In genomic region chr21:25283720-25284119, GRCh38 we compare ENCODE assay signal across 10 cellular contexts.
A peak's percentile ranks its signal among the peaks of the same experiment; 100 is the strongest.
DNase-seq lines count a peak whose midpoint lies in the region; TF ChIP-seq lines count a peak whose summit lies in the region.
"Had no signal": no experiment of that assay in that cellular context is flagged by ENCODE, and none has a peak within 500 bp of the region (broad histone marks: within the 10 kb centered on the region; RNA-seq: fewer than 3 reads in every experiment).

No MANE protein-coding gene starts in this region.

- H3K79me1 ChIP-seq in mesenchymal stem cell (replicated peaks; ENCODE audit: low read length, poor library complexity, severe bottlenecking), result no peaks in the 10 kb centered on the region

- no peak overlapping the region for H4K8ac ChIP-seq in mesenchymal stem cell (ENCODE audit: low read length)

- H3K4ac ChIP-seq in mesenchymal stem cell (ENCODE audit: low read depth in 1 of 2, low read length in 2 of 2), result no peak overlapping the region

- 62% methylated on average over 6 of the region's 6 CpGs for WGBS in mesenchymal stem cell

- no peak overlapping the region for H4K91ac ChIP-seq in mesenchymal stem cell (ENCODE audit: low read length)

- H3K4me2 ChIP-seq in mesenchymal stem cell (ENCODE audit: low read length, poor library complexity, severe bottlenecking), result no peak overlapping the region

- no peak overlapping the region for H3K14ac ChIP-seq in mesenchymal stem cell (ENCODE audit: low read length in 2 of 2)

- H3K4me3 ChIP-seq in cardiac fibroblast (replicated peaks in 1 of 2; ENCODE audit: low read depth in 2 of 2, low read length in 2 of 2) (no peak overlapping the region), mesenchymal stem cell (ENCODE audit: insufficient read depth in 1 of 2, low read depth in 1 of 2, low read length in 2 of 2) (no peak overlapping the region)

- no peak overlapping the region for H3K23ac ChIP-seq in mesenchymal stem cell (ENCODE audit: low read length in 2 of 2)

- H2BK15ac ChIP-seq in mesenchymal stem cell (ENCODE audit: low read depth, poor library complexity, severe bottlenecking), result no peak overlapping the region

- no peaks in the 10 kb centered on the region for H3K9me3 ChIP-seq in mesenchymal stem cell (ENCODE audit: control insufficient read depth, low read length)

- DNase-seq in NCI-H82 (lab: John Stamatoyannopoulos, UW) (peak; percentile 40), NCI-H82 treated with DMSO at 0.1 percent for 48 hours (lab: John Stamatoyannopoulos, UW; ENCODE audit: unreplicated experiment) (no peak), LHCN-M2 (ENCODE audit: low read depth) (peak; percentile 46), cardiac fibroblast (ENCODE audit: low read depth in 2 of 2) (peak; percentile 71 to 77), renal cortical epithelial cell (ENCODE audit: low read depth) (peak; percentile 54), mesenchymal stem cell (no peak), substantia nigra (lab: John Stamatoyannopoulos, UW) (no peak), GM19240 (ENCODE audit: insufficient read length, low spot score) (no peak)
- DNase-seq: amygdala, NCI-H1436 treated with DMSO at 0.1 percent for 48 hours had no signal

- no peaks in the 10 kb centered on the region for H3K4me1 ChIP-seq in mesenchymal stem cell (ENCODE audit: control insufficient read depth, insufficient read depth, low read depth, low read length)

- no peak overlapping the region for H2BK12ac ChIP-seq in mesenchymal stem cell (ENCODE audit: low read length in 2 of 2)

- H3K9ac ChIP-seq in mesenchymal stem cell (ENCODE audit: low read length), result no peak overlapping the region

- H2BK120ac ChIP-seq in mesenchymal stem cell (ENCODE audit: low read depth, low read length), result no peak overlapping the region

- H2AFZ ChIP-seq in mesenchymal stem cell (ENCODE audit: low read depth, low read length), result no peak overlapping the region

- no peak overlapping the region for H3K18ac ChIP-seq in mesenchymal stem cell (ENCODE audit: low read depth in 1 of 2, low read length in 2 of 2)

- no peaks in the 10 kb centered on the region for H3K36me3 ChIP-seq in mesenchymal stem cell (ENCODE audit: control insufficient read depth in 1 of 2, insufficient read depth in 2 of 2, low read depth in 1 of 2, low read length in 2 of 2)

- no peak overlapping the region for H2AK5ac ChIP-seq in mesenchymal stem cell (ENCODE audit: low read length, severe bottlenecking)

- H2BK5ac ChIP-seq in mesenchymal stem cell (ENCODE audit: low read depth, low read length, poor library complexity, severe bottlenecking), result no peak overlapping the region

- H3K27me3 ChIP-seq in mesenchymal stem cell (ENCODE audit: control insufficient read depth in 1 of 2, insufficient read depth in 1 of 2, low read length in 2 of 2), result peaks cover 0 to 2% of the 10 kb centered on the region in 2 experiments

- peak; percentile 53 for TF ChIP-seq CTCF in cardiac fibroblast (IDR thresholded peaks at IDR 0.05; ENCODE audit: low read depth, low read length)

- H3K27ac ChIP-seq in mesenchymal stem cell (ENCODE audit: low read length, poor library complexity, severe bottlenecking) (no peak overlapping the region), substantia nigra (ENCODE audit: low read depth, low read length, poor library complexity, severe bottlenecking) (no peak overlapping the region)

Comparison
In these comparisons a context has a peak if more than half of its experiments do, and no peak if none do; other contexts are left out.
1. DNase-seq: peak in NCI-H82 (single experiment), LHCN-M2 (single experiment), cardiac fibroblast (2 of 2) and renal cortical epithelial cell (single experiment); none in NCI-H82 treated with DMSO at 0.1 percent for 48 hours (single experiment), mesenchymal stem cell (single experiment), substantia nigra (0 of 49) and GM19240 (single experiment).